In genomic region chr4:82866706-82867385, GRCh38 we compare ENCODE assay signal across 17 cellular contexts. TPM values are rescaled to one million over a fixed set of nuclear protein-coding genes. Genes with fewer than 3 reads are reported as not detected.
DNase-seq lines count a peak whose midpoint lies in the region; ATAC-seq and TF ChIP-seq lines count a peak whose summit lies in the region.
"Had no signal": no experiment of that assay in that cellular context is flagged by ENCODE, and none has a peak within 500 bp of the region (broad histone marks: within the 10 kb centered on the region; RNA-seq: fewer than 3 reads in every experiment).

No MANE protein-coding gene starts in this region.

- H3K4me3 Mint-ChIP-seq in activated T-helper 1 cell treated with anti-CD3 and anti-CD28 coated beads, Interleukin-12 subunit alpha, Interleukin-12 subunit beta, Interleukin-2, Interleukin-4 antibody, amounts not matched to agents 30 ng/mL and 10 ng/mL and 1 ng/mL, durations not matched to agents 14 hours and 24 hours and 36 hours: peak overlapping the region; percentile 19
- H3K4me3 Mint-ChIP-seq: GM23338 had no signal

- no peak overlapping the region for H2AFZ ChIP-seq in DND-41 (ENCODE audit: low read depth, low read length)
- H2AFZ ChIP-seq: GM23338 had no signal

- H3K27ac ChIP-seq in DND-41 (ENCODE audit: low read length) (peak overlapping the region; percentile 77), upper lobe of right lung (no peak overlapping the region)

- peaks cover 41% of the 10 kb centered on the region for H3K4me1 Mint-ChIP-seq in activated T-helper 1 cell treated with anti-CD3 and anti-CD28 coated beads, Interleukin-12 subunit alpha, Interleukin-12 subunit beta, Interleukin-2, Interleukin-4 antibody, amounts not matched to agents 30 ng/mL and 10 ng/mL and 1 ng/mL, durations not matched to agents 14 hours and 24 hours and 36 hours (ENCODE audit: low read depth)
- H3K4me1 Mint-ChIP-seq: GM23338 had no signal

- H3K27me3 Mint-ChIP-seq in activated T-helper 1 cell treated with anti-CD3 and anti-CD28 coated beads, Interleukin-12 subunit alpha, Interleukin-12 subunit beta, Interleukin-2, Interleukin-4 antibody, amounts not matched to agents 30 ng/mL and 10 ng/mL and 1 ng/mL, durations not matched to agents 14 hours and 24 hours and 36 hours (ENCODE audit: insufficient read depth): no peaks in the 10 kb centered on the region
- H3K27me3 Mint-ChIP-seq: IgD-negative memory B cell had no signal

- no peaks in the 10 kb centered on the region for H3K27me3 ChIP-seq in DND-41 (ENCODE audit: insufficient read depth, low read length, poor library complexity)
- H3K27me3 ChIP-seq in upper lobe of right lung: no peaks in the 10 kb centered on the region
- H3K27me3 ChIP-seq: stomach had no signal

- H3K4me3 ChIP-seq in AG10803 (ENCODE audit: low read length): no peak overlapping the region
- H3K4me3 ChIP-seq in DND-41 (ENCODE audit: low read depth in 1 of 2, low read length in 2 of 2): no peak overlapping the region
- H3K4me3 ChIP-seq in upper lobe of right lung: no peak overlapping the region
- H3K4me3 ChIP-seq: GM23338, stomach had no signal

- no peak overlapping the region for H3K4me2 ChIP-seq in DND-41 (ENCODE audit: insufficient read depth, low read length)
- H3K4me2 ChIP-seq: GM23338 had no signal

- H3K9me3 ChIP-seq in DND-41 (ENCODE audit: insufficient read depth, low read length, severe bottlenecking) (no peaks in the 10 kb centered on the region), upper lobe of right lung (no peaks in the 10 kb centered on the region)
- H3K9me3 ChIP-seq: stomach had no signal

- H3K27ac Mint-ChIP-seq in activated T-helper 1 cell treated with anti-CD3 and anti-CD28 coated beads, Interleukin-12 subunit alpha, Interleukin-12 subunit beta, Interleukin-2, Interleukin-4 antibody, amounts not matched to agents 30 ng/mL and 10 ng/mL and 1 ng/mL, durations not matched to agents 14 hours and 24 hours and 36 hours: peak overlapping the region; percentile 55
- H3K27ac Mint-ChIP-seq: GM23338, IgD-negative memory B cell had no signal

- ATAC-seq in DND-41 (ENCODE audit: insufficient read depth, low read depth): no peak
- no peak for ATAC-seq in upper lobe of right lung
- ATAC-seq: GM23338, left ventricle myocardium superior had no signal

- peaks cover 52% of the 10 kb centered on the region for H3K36me3 Mint-ChIP-seq in activated T-helper 1 cell treated with anti-CD3 and anti-CD28 coated beads, Interleukin-12 subunit alpha, Interleukin-12 subunit beta, Interleukin-2, Interleukin-4 antibody, amounts not matched to agents 30 ng/mL and 10 ng/mL and 1 ng/mL, durations not matched to agents 14 hours and 24 hours and 36 hours (ENCODE audit: low read depth)

- no peaks in the 10 kb centered on the region for H4K20me1 ChIP-seq in DND-41 (ENCODE audit: insufficient read depth, low read length)

- intact Hi-C loops in activated T-helper 1 cell treated with anti-CD3 and anti-CD28 coated beads, Interleukin-12 subunit alpha, Interleukin-12 subunit beta, Interleukin-2, Interleukin-4 antibody, amounts not matched to agents 30 ng/mL and 10 ng/mL and 1 ng/mL, durations not matched to agents 14 hours and 24 hours and 36 hours (cut with micrococcal nuclease): loop anchor here (5.0 to 10.0 kb wide), 4 partner anchors 245 to 588 kb away; partner anchors contain the start of genes HELQ, MRPS18C and PLAC8
- intact Hi-C loops in upper lobe of right lung (cut with DNase I): no loop called here

- H3K9ac ChIP-seq in DND-41 (ENCODE audit: low read depth, low read length): no peak overlapping the region

- DNase-seq in AG10803 (ENCODE audit: low read depth) (peak; percentile 12), DND-41 (no peak), iris pigment epithelial cell (ENCODE audit: low read depth) (peak; percentile 55), HCEC 1CT (no peak), KBM-7 (no peak), OCI-M1 (lab: John Stamatoyannopoulos, UW) (no peak), upper lobe of right lung (no peak)
- DNase-seq in activated T-helper 1 cell treated with anti-CD3 and anti-CD28 coated beads, Interleukin-12 subunit alpha, Interleukin-12 subunit beta, Interleukin-2, Interleukin-4 antibody, amounts not matched to agents 30 ng/mL and 10 ng/mL and 1 ng/mL, durations not matched to agents 14 hours and 24 hours and 36 hours (ENCODE audit: low spot score): no peak
- DNase-seq: activated CD4-positive, alpha-beta T cell treated with anti-CD3 and anti-CD28 coated beads, Interleukin-2, amount 50 U/mL, for 4 hours; activated naive CD4-positive, alpha-beta T cell treated with Interleukin-2 at 50 U/mL for 16 hours; cerebellar nuclear complex; left ventricle myocardium superior; NCI-H1417 treated with DMSO at 0.1 percent for 48 hours; NCI-H446; stomach had no signal

- no peaks in the 10 kb centered on the region for H3K79me2 ChIP-seq in DND-41 (ENCODE audit: insufficient read depth, low read length)

- H3K9me3 Mint-ChIP-seq in activated T-helper 1 cell treated with anti-CD3 and anti-CD28 coated beads, Interleukin-12 subunit alpha, Interleukin-12 subunit beta, Interleukin-2, Interleukin-4 antibody, amounts not matched to agents 30 ng/mL and 10 ng/mL and 1 ng/mL, durations not matched to agents 14 hours and 24 hours and 36 hours: no peaks in the 10 kb centered on the region
- H3K9me3 Mint-ChIP-seq: GM23338, IgD-negative memory B cell had no signal

- in situ Hi-C loops in KBM-7 (cut with MboI; ENCODE audit: low pct_unique_long_range_greater_than_20kb, low sequenced_read_pairs): no loop called here

- TF ChIP-seq CTCF in AG10803 (conservative IDR thresholded peaks at IDR 0.05; ENCODE audit: low read length) (no peak), DND-41 (IDR thresholded peaks at IDR 0.05; ENCODE audit: borderline replicate concordance, extremely low read depth, low read length, poor library complexity, severe bottlenecking) (no peak), upper lobe of right lung (IDR thresholded peaks at IDR 0.05) (no peak)

- peaks cover 82% of the 10 kb centered on the region for H3K36me3 ChIP-seq in DND-41 (ENCODE audit: insufficient read depth, low read length)
- peaks cover 98% of the 10 kb centered on the region for H3K36me3 ChIP-seq in upper lobe of right lung

- H3K4me1 ChIP-seq in DND-41 (ENCODE audit: insufficient read depth, low read length): peaks cover 28% of the 10 kb centered on the region
- H3K4me1 ChIP-seq in upper lobe of right lung: peaks cover 12% of the 10 kb centered on the region

RNA-seq across cellular contexts. Expression of gene SEC31A, which starts 24.1 kb away (rescaled TPM):
- total RNA-seq in activated T-helper 1 cell treated with anti-CD3 and anti-CD28 coated beads, Interleukin-12 subunit alpha, Interleukin-12 subunit beta, Interleukin-2, Interleukin-4 antibody, amounts not matched to agents 30 ng/mL and 10 ng/mL and 1 ng/mL, durations not matched to agents 14 hours and 24 hours and 36 hours: 118 and 123 TPM in 2 replicates
- total RNA-seq in upper lobe of right lung: 199 TPM

RNA-seq across cellular contexts. Expression of gene THAP9, which starts 33.7 kb away (rescaled TPM):
- 1.9 and 2.3 TPM in 2 replicates for total RNA-seq in activated T-helper 1 cell treated with anti-CD3 and anti-CD28 coated beads, Interleukin-12 subunit alpha, Interleukin-12 subunit beta, Interleukin-2, Interleukin-4 antibody, amounts not matched to agents 30 ng/mL and 10 ng/mL and 1 ng/mL, durations not matched to agents 14 hours and 24 hours and 36 hours
- 3.8 TPM for total RNA-seq in upper lobe of right lung

Comparison
In these comparisons a context has a peak if more than half of its experiments do, and no peak if none do; other contexts are left out.
1. DNase-seq: peak in AG10803 (single experiment) and iris pigment epithelial cell (single experiment); none in DND-41 (single experiment), activated T-helper 1 cell treated with anti-CD3 and anti-CD28 coated beads, Interleukin-12 subunit alpha, Interleukin-12 subunit beta, Interleukin-2, Interleukin-4 antibody, amounts not matched to agents 30 ng/mL and 10 ng/mL and 1 ng/mL, durations not matched to agents 14 hours and 24 hours and 36 hours (single experiment), HCEC 1CT (single experiment), KBM-7 (single experiment), OCI-M1 (single experiment) and upper lobe of right lung (single experiment).